In the genomic region with DNA sequence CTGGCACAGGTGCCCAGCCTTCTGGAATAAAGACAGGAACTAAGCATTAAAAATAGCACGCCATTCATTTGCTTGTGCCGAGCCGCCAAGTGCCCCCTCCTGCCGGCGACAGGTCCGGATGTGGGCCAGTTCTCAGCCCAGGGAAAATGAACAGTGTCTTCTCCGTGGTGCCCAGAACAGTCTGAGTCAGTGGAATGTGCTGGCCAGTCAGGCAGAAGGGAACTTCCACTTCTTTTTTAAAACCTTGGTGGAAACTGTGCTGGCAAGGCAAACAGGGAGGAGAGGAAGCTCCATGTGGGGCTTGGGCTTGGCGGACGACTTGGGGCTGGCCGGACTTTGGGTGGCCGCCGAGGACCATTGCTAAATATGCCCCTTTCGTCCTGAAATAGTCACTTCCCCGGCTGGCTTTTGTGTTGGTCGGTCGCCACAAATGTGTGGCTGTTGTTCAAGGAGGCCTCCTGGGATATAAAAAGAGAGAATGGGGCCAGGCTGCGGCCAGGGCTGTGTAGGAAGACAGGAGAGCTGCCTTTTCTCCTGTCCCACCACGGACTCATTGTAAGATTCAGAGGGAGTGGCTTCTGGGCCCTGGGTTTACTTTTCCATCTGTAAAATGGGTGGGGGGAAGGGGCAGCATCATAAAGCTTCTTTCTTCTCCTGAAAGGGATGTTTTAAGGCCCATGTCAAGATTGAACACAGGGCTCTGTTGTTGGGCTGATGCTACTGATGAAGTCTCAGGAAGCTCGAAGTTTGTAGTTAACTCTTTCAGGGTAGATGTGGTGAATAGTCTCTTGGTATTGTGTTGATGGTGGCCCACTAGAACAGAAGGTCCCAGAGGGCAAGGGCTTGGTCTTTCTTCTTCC, we compare ENCODE assay signal across 8 cellular contexts.
DNase-seq lines count a peak whose midpoint lies in the region; ATAC-seq and TF ChIP-seq lines count a peak whose summit lies in the region.

No MANE protein-coding gene starts in this region.

- H3K4me3 ChIP-seq in AG04449 (ENCODE audit: low read depth, low read length) (peak overlapping the region; percentile 8), mammary epithelial cell (replicated peaks in 1 of 3; ENCODE audit: insufficient read depth in 1 of 3, low read depth in 2 of 3, low read length in 3 of 3) (no peak overlapping the region), liver (ENCODE audit: low read depth in 1 of 3, low read length in 3 of 3) (no peak overlapping the region), suprapubic skin (no peak overlapping the region)

- H3K4me2 ChIP-seq in mammary epithelial cell (ENCODE audit: insufficient read depth, low read depth, low read length) = peak overlapping the region; percentile 30

- no peaks in the 10 kb centered on the region for H3K79me2 ChIP-seq in mammary epithelial cell (ENCODE audit: insufficient read depth, low read length)

- TF ChIP-seq EP300 in suprapubic skin (IDR thresholded peaks at IDR 0.05) = no peak

- BruUV-seq in mammary epithelial cell (replicated peaks; lab: Mats Ljungman, UMichigan) = no TSS peak

- H3K4me1 ChIP-seq in mammary epithelial cell (ENCODE audit: insufficient read depth, low read length) = no peaks in the 10 kb centered on the region
- peaks cover 9 to 28% (median 23%) of the 10 kb centered on the region in 4 donors for H3K4me1 ChIP-seq in liver (ENCODE audit: control insufficient read depth in 4 of 4, insufficient read depth in 4 of 4, low read length in 3 of 4)
- peaks cover 14% of the 10 kb centered on the region for H3K4me1 ChIP-seq in suprapubic skin

- no peak overlapping the region for H3K27ac ChIP-seq in mammary epithelial cell (ENCODE audit: insufficient read depth, low read depth, low read length)
- peak overlapping the region; percentile 25 to 79 for H3K27ac ChIP-seq in liver (ENCODE audit: low read depth in 1 of 2, low read length in 2 of 2)
- H3K27ac ChIP-seq in suprapubic skin = peak overlapping the region; percentile 11

- no peaks in the 10 kb centered on the region for H4K20me1 ChIP-seq in mammary epithelial cell (ENCODE audit: insufficient read depth, low read length)

- TF ChIP-seq RAD21 in liver (IDR thresholded peaks at IDR 0.05) = peak in 1 of 2 donors; percentile 57

- H3K9me3 ChIP-seq in mammary epithelial cell (replicated peaks; ENCODE audit: insufficient read depth, low read length) (no peaks in the 10 kb centered on the region), liver (ENCODE audit: control insufficient read depth in 4 of 4, low read length in 3 of 4) (no peaks in the 10 kb centered on the region), suprapubic skin (no peaks in the 10 kb centered on the region)

- H3K27me3 ChIP-seq in mammary epithelial cell (ENCODE audit: insufficient read depth, low read length) = no peaks in the 10 kb centered on the region
- no peaks in the 10 kb centered on the region for H3K27me3 ChIP-seq in liver (ENCODE audit: control insufficient read depth in 4 of 4, insufficient read depth in 4 of 4, low read length in 3 of 4)
- no peaks in the 10 kb centered on the region for H3K27me3 ChIP-seq in suprapubic skin

- POLR2A ChIA-PET in AG04449 (lab: Yijun Ruan, JAX) = no interaction called here

- intact Hi-C loops in mammary epithelial cell (cut with micrococcal nuclease) = no loop called here

- WGBS in mammary epithelial cell (ENCODE audit: low coverage, missing lambda C conversion rate) = 0% methylated on average over 14 of the region's 19 CpGs
- WGBS in liver = 26% methylated on average over 19 of the region's 19 CpGs
- 42% methylated on average over 19 of the region's 19 CpGs for WGBS in suprapubic skin

- in situ Hi-C loops in mammary epithelial cell (cut with MboI; ENCODE audit: low sequenced_read_pairs in 2 of 2) = no loop called here

- TF ChIP-seq CTCF in AG04449 (IDR thresholded peaks at IDR 0.05; ENCODE audit: insufficient read depth, low read length, missing control alignments) (no peak), mammary epithelial cell (conservative IDR thresholded peaks at IDR 0.05 in 1 of 2, IDR thresholded peaks at IDR 0.05 in 1 of 2; ENCODE audit: extremely low read depth in 1 of 2, insufficient read depth in 1 of 2, low read depth in 1 of 2, low read length in 2 of 2) (no peak), liver (IDR thresholded peaks at IDR 0.05; ENCODE audit: low read depth, low read length, missing input control) (no peak), suprapubic skin (IDR thresholded peaks at IDR 0.05) (no peak)

- no peak for ATAC-seq in HG03135 (IDR thresholded peaks at IDR 0.05; ENCODE audit: unreplicated experiment)
- no peak for ATAC-seq in GM21360 (IDR thresholded peaks at IDR 0.05; ENCODE audit: unreplicated experiment)

- CTCF ChIA-PET in AG04449 (lab: Yijun Ruan, JAX) (interaction anchor here (0.8 to 2.5 kb wide), 4 partner anchors 18 to 147 kb away, joined by 3 to 23 read pairs (median 6); no protein-coding TSS in a partner anchor), mammary epithelial cell (lab: Charles Lee; ENCODE audit: low non-redundant PET) (no interaction called here)

- H2AFZ ChIP-seq in mammary epithelial cell (ENCODE audit: low read depth, low read length) = peak overlapping the region; percentile 71

- DNase-seq in AG04449 (ENCODE audit: low read depth, low spot score) (peak; percentile 36), NCI-H226 (peak; percentile 77), mammary epithelial cell (peak; percentile 76), suprapubic skin (ENCODE audit: low spot score in 2 of 2) (peak; percentile 66 to 84), NCI-H526 (lab: John Stamatoyannopoulos, UW) (no peak)

- no peak for TF ChIP-seq POLR2A in suprapubic skin (IDR thresholded peaks at IDR 0.05)

- no peak overlapping the region for H3K9ac ChIP-seq in mammary epithelial cell (ENCODE audit: insufficient read depth, low read length)
- no peak overlapping the region for H3K9ac ChIP-seq in liver (ENCODE audit: low read depth in 1 of 2, low read length in 2 of 2)

- dilution Hi-C loops in mammary epithelial cell (cut with HindIII; ENCODE audit: low sequenced_read_pairs) = no loop called here

- H3K36me3 ChIP-seq in mammary epithelial cell (ENCODE audit: insufficient read depth, low read length) (no peaks in the 10 kb centered on the region), liver (ENCODE audit: control insufficient read depth in 4 of 4, insufficient read depth in 3 of 4, low read depth in 1 of 4, low read length in 3 of 4) (no peaks in the 10 kb centered on the region), suprapubic skin (no peaks in the 10 kb centered on the region)

TF ChIP-seq in liver, 16 proteins besides CTCF, POLR2A, EP300 and RAD21:
- TF ChIP-seq GABPA (IDR thresholded peaks at IDR 0.05 in 1 of 2, conservative IDR thresholded peaks at IDR 0.05 in 1 of 2) = no peak
- TF ChIP-seq SP1 (IDR thresholded peaks at IDR 0.05) = peak; percentile 59
- no peak for TF ChIP-seq FOXA2 (IDR thresholded peaks at IDR 0.05)
- TF ChIP-seq EGR1 (IDR thresholded peaks at IDR 0.05; ENCODE audit: low read depth in 2 of 2) = no peak
- no peak for TF ChIP-seq TAF1 (conservative IDR thresholded peaks at IDR 0.05)
- TF ChIP-seq, protein P1, sequence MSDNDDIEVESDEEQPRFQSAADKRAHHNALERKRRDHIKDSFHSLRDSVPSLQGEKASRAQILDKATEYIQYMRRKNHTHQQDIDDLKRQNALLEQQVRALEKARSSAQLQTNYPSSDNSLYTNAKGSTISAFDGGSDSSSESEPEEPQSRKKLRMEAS (IDR thresholded peaks at IDR 0.05) = peak; percentile 36
- TF ChIP-seq HNF4G (IDR thresholded peaks at IDR 0.05) = peak; percentile 46
- TF ChIP-seq, protein P2, sequence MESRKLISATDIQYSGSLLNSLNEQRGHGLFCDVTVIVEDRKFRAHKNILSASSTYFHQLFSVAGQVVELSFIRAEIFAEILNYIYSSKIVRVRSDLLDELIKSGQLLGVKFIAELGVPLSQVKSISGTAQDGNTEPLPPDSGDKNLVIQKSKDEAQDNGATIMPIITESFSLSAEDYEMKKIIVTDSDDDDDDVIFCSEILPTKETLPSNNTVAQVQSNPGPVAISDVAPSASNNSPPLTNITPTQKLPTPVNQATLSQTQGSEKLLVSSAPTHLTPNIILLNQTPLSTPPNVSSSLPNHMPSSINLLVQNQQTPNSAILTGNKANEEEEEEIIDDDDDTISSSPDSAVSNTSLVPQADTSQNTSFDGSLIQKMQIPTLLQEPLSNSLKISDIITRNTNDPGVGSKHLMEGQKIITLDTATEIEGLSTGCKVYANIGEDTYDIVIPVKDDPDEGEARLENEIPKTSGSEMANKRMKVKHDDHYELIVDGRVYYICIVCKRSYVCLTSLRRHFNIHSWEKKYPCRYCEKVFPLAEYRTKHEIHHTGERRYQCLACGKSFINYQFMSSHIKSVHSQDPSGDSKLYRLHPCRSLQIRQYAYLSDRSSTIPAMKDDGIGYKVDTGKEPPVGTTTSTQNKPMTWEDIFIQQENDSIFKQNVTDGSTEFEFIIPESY (IDR thresholded peaks at IDR 0.05) = no peak
- no peak for TF ChIP-seq NR2F2 (IDR thresholded peaks at IDR 0.05)
- TF ChIP-seq FOXA1 (IDR thresholded peaks at IDR 0.05) = no peak
- no peak for TF ChIP-seq YY1 (IDR thresholded peaks at IDR 0.05)
- TF ChIP-seq HNF4A (conservative IDR thresholded peaks at IDR 0.05) = peak; percentile 71 to 80
- TF ChIP-seq JUND (IDR thresholded peaks at IDR 0.05) = no peak
- TF ChIP-seq RXRA (IDR thresholded peaks at IDR 0.05) = peak; percentile 63 to 68

Comparison
In these comparisons a context has a peak if more than half of its experiments do, and no peak if none do; other contexts are left out.
1. DNase-seq: peak in AG04449 (single experiment), NCI-H226 (single experiment), mammary epithelial cell (single experiment) and suprapubic skin (2 of 2); none in NCI-H526 (0 of 2).